ENCODE assay signal across 20 cellular contexts in the genomic region with DNA sequence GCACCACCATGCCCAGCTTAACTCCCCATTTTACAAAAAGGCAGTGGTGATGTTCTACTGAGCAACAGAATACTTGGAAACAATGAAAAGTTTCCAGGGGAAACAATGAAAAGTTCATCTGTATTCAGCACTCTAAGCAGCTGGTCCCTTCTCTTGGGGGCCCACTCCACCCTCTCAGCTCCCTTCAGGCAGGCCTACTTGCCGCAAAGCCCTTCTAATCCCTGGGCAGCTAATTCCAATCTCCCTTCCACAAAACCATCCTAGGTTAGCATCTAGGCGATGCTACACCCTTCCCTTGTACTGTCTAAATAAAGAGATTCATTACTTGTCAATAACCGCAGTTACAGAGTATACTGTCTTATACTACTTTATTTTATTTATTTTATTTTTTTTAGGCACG.
"Had no signal": no experiment of that assay in that cellular context is flagged by ENCODE, and none has a peak within 500 bp of the region (broad histone marks: within the 10 kb centered on the region; RNA-seq: fewer than 3 reads in every experiment).

No MANE protein-coding gene starts in this region.

- H3K27ac Mint-ChIP-seq: naive thymus-derived CD4-positive, alpha-beta T cell; nephron progenitor cell had no signal

- H3K4me3 Mint-ChIP-seq: naive thymus-derived CD4-positive, alpha-beta T cell; nephron progenitor cell had no signal

- H3K36me3 ChIP-seq: ovary had no signal

- H3K4me3 ChIP-seq: heart left ventricle, ovary, right atrium auricular region, sigmoid colon, skin epidermis, stomach, thoracic aorta, transverse colon had no signal

- H3K4me1 ChIP-seq: right atrium auricular region, sigmoid colon, stomach, transverse colon had no signal

- H3K9me3 ChIP-seq: heart left ventricle, ovary, right atrium auricular region, sigmoid colon, stomach, thoracic aorta, transverse colon had no signal

- H3K27me3 ChIP-seq: heart left ventricle, ovary, right atrium auricular region, sigmoid colon, stomach, transverse colon had no signal

- DNase-seq: dermis blood vessel endothelial cell; foreskin melanocyte; heart left ventricle; hippocampal formation; kidney glomerular epithelial cell; mammary epithelial cell; naive thymus-derived CD4-positive, alpha-beta T cell; nephron progenitor cell; nucleus accumbens; ovary; sigmoid colon; stimulated activated CD4-positive, alpha-beta T cell treated with anti-CD3 and anti-CD28 coated beads, Interleukin-2, amount 100 ng/mL, for 24 hours; stimulated activated CD4-positive, alpha-beta T cell treated with anti-CD3 and anti-CD28 coated beads, Interleukin-4, amount 100 ng/mL, for 4 hours; stimulated activated naive CD4-positive, alpha-beta T cell; stomach; substantia nigra; transverse colon had no signal

- H3K36me3 Mint-ChIP-seq: naive thymus-derived CD4-positive, alpha-beta T cell had no signal

- H3K27ac ChIP-seq: heart left ventricle, ovary, right atrium auricular region, sigmoid colon, skin epidermis, stomach, thoracic aorta, transverse colon had no signal

- H3K4me1 Mint-ChIP-seq: naive thymus-derived CD4-positive, alpha-beta T cell had no signal

- ATAC-seq: heart left ventricle; naive thymus-derived CD4-positive, alpha-beta T cell had no signal

- H3K9me3 Mint-ChIP-seq: naive thymus-derived CD4-positive, alpha-beta T cell; nephron progenitor cell had no signal
